ENCODE assay signal across 10 cellular contexts in the genomic region with DNA sequence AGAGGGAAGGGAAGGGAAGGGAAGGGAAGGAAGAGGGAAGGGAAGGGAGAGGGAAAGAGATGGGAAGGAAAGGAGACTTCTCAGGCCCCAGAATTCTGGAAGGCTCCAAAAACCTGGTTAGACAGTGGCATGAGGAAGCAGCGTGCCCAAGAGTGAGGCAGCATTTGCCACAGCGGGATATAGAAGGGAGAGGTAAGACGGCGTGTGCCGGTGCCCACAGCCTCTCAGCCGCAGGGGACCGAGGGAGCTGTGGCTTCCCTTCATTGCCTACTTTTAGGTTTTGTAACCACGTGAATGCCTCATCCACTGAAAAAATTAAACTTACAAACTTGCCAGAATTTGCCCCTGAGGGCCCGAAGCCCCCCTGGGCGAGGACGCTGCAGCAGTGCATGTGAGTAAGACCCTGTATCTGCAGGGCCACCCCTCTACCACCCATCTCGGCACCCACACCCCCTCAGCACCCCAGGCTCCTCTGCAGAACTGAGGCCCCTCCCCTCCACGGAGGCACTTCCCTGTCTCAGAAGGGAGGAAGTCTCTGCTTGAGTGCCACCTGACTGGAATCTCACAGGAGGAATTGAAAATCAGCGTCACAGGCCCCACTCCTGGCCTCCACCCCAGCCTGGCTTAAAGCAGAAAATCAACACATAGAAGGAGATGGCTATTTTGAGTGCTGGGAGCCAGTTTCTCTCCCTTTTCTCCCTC. TPM values are rescaled to one million over a fixed set of nuclear protein-coding genes. Genes with fewer than 3 reads are reported as not detected.
DNase-seq lines count a peak whose midpoint lies in the region; ATAC-seq and TF ChIP-seq lines count a peak whose summit lies in the region.
"Had no signal": no experiment of that assay in that cellular context is flagged by ENCODE, and none has a peak within 500 bp of the region (broad histone marks: within the 10 kb centered on the region; RNA-seq: fewer than 3 reads in every experiment).

No MANE protein-coding gene starts in this region.

- peak overlapping the region; percentile 42 for H3K27ac Mint-ChIP-seq in nephron progenitor cell
- no peak overlapping the region for H3K27ac Mint-ChIP-seq in WTC11

- no peaks in the 10 kb centered on the region for H3K9me3 ChIP-seq in breast epithelium
- no peaks in the 10 kb centered on the region for H3K9me3 ChIP-seq in mammary epithelial cell (replicated peaks; ENCODE audit: insufficient read depth, low read length)

- DNase-seq in breast epithelium (ENCODE audit: low spot score in 2 of 2) (peak in 1 of 2 donors; percentile 46), mammary epithelial cell (no peak), head of caudate nucleus (peak in 40 of 42 donors; percentile 11 to 71 (median 48)), nephron progenitor cell (no peak), mesendoderm (no peak), WTC11 (ENCODE audit: low spot score) (no peak)
- DNase-seq in activated CD4-positive, alpha-beta T cell treated with anti-CD3 and anti-CD28 coated beads, Interleukin-2, amount 50 U/mL, for 48 hours = no peak
- DNase-seq: OCI-M1 had no signal

- H3K4me1 ChIP-seq in breast epithelium (peaks cover 0 to 12% of the 10 kb centered on the region in 2 donors), mammary epithelial cell (ENCODE audit: insufficient read depth, low read length) (no peaks in the 10 kb centered on the region), mesendoderm (ENCODE audit: control insufficient read depth, low read depth, low read length) (no peaks in the 10 kb centered on the region)

- H3K27ac ChIP-seq in breast epithelium = peak overlapping the region; percentile 77 to 89
- no peak overlapping the region for H3K27ac ChIP-seq in mammary epithelial cell (ENCODE audit: insufficient read depth, low read depth, low read length)
- H3K27ac ChIP-seq in mesendoderm (ENCODE audit: low read depth, low read length) = no peak overlapping the region

- no peaks in the 10 kb centered on the region for H3K79me2 ChIP-seq in mammary epithelial cell (ENCODE audit: insufficient read depth, low read length)
- H3K79me2 ChIP-seq in mesendoderm (ENCODE audit: control insufficient read depth, insufficient read depth, low read length) = no peaks in the 10 kb centered on the region

- H4K5ac ChIP-seq in mesendoderm (ENCODE audit: low read length) = no peak overlapping the region

- no peak for TF ChIP-seq CTCF in breast epithelium (IDR thresholded peaks at IDR 0.05)
- no peak for TF ChIP-seq CTCF in mammary epithelial cell (conservative IDR thresholded peaks at IDR 0.05 in 1 of 2, IDR thresholded peaks at IDR 0.05 in 1 of 2; ENCODE audit: extremely low read depth in 1 of 2, insufficient read depth in 1 of 2, low read depth in 1 of 2, low read length in 2 of 2)
- no peak for TF ChIP-seq CTCF in nephron progenitor cell (IDR thresholded peaks at IDR 0.05)
- no peak for TF ChIP-seq CTCF in WTC11 (IDR thresholded peaks at IDR 0.05)

- no TSS peak for BruUV-seq in mammary epithelial cell (replicated peaks; lab: Mats Ljungman, UMichigan)

- ATAC-seq in WTC11 (no peak), GM18505 (IDR thresholded peaks at IDR 0.05; ENCODE audit: unreplicated experiment) (no peak)

- no peak overlapping the region for H3K18ac ChIP-seq in mesendoderm (ENCODE audit: low read length)

- H3K4me3 ChIP-seq in breast epithelium (peak overlapping the region in 1 of 3 donors; percentile 31), mammary epithelial cell (replicated peaks in 1 of 3; ENCODE audit: insufficient read depth in 1 of 3, low read depth in 2 of 3, low read length in 3 of 3) (no peak overlapping the region), mesendoderm (ENCODE audit: low read length) (no peak overlapping the region)

- no peak overlapping the region for H2BK120ac ChIP-seq in mesendoderm (ENCODE audit: low read depth, low read length)

- H2AK5ac ChIP-seq in mesendoderm (ENCODE audit: low read length) = no peak overlapping the region

- H2BK5ac ChIP-seq in mesendoderm (ENCODE audit: low read length) = no peak overlapping the region

- H3K4me1 Mint-ChIP-seq in nephron progenitor cell = peaks cover 42% of the 10 kb centered on the region
- peaks cover 17% of the 10 kb centered on the region for H3K4me1 Mint-ChIP-seq in WTC11

- intact Hi-C loops in breast epithelium (cut with DNase I; ENCODE audit: low total_unique reads) = no loop called here
- intact Hi-C loops in mammary epithelial cell (cut with micrococcal nuclease) = no loop called here
- intact Hi-C loops in head of caudate nucleus (cut with DNase I) = no loop called here

- no peak overlapping the region for H4K8ac ChIP-seq in mesendoderm (ENCODE audit: low read depth, low read length)

- CTCF ChIA-PET in mammary epithelial cell (lab: Charles Lee; ENCODE audit: low non-redundant PET) = no interaction called here
- CTCF ChIA-PET in WTC11 (lab: Charles Lee) = interaction anchor here (1.2 kb wide), 1 partner anchor 105 kb away, joined by 3 read pairs; no protein-coding TSS in a partner anchor

- no peaks in the 10 kb centered on the region for H4K20me1 ChIP-seq in mammary epithelial cell (ENCODE audit: insufficient read depth, low read length)

- no peak overlapping the region for H2AFZ ChIP-seq in mammary epithelial cell (ENCODE audit: low read depth, low read length)

- no peak overlapping the region for H3K56ac ChIP-seq in mesendoderm (ENCODE audit: low read length)

- no peaks in the 10 kb centered on the region for H3K79me1 ChIP-seq in mesendoderm (ENCODE audit: low read length)

- dilution Hi-C loops in mammary epithelial cell (cut with HindIII; ENCODE audit: low sequenced_read_pairs) = loop anchor here (5.0 kb wide), 1 partner anchor 33 kb away; no protein-coding TSS in a partner anchor

- H3K4me3 Mint-ChIP-seq in nephron progenitor cell (no peak overlapping the region), WTC11 (no peak overlapping the region)
- H3K4me3 Mint-ChIP-seq: nephron had no signal

- H3K9ac ChIP-seq in mammary epithelial cell (ENCODE audit: insufficient read depth, low read length) (no peak overlapping the region), mesendoderm (ENCODE audit: low read length) (no peak overlapping the region)

- POLR2A ChIA-PET in WTC11 (lab: Charles Lee) = interaction anchor here (0.6 kb wide), 1 partner anchor 701 kb away, joined by 3 read pairs; no protein-coding TSS in a partner anchor

- no peaks in the 10 kb centered on the region for H3K27me3 ChIP-seq in breast epithelium
- H3K27me3 ChIP-seq in mammary epithelial cell (ENCODE audit: insufficient read depth, low read length) = no peaks in the 10 kb centered on the region
- no peaks in the 10 kb centered on the region for H3K27me3 ChIP-seq in mesendoderm (ENCODE audit: insufficient read depth, low read length, poor library complexity)

- H3K36me3 Mint-ChIP-seq in nephron progenitor cell (ENCODE audit: low read depth) (no peaks in the 10 kb centered on the region), WTC11 (no peaks in the 10 kb centered on the region)

- H3K36me3 ChIP-seq in breast epithelium = no peaks in the 10 kb centered on the region
- no peaks in the 10 kb centered on the region for H3K36me3 ChIP-seq in mammary epithelial cell (ENCODE audit: insufficient read depth, low read length)
- H3K36me3 ChIP-seq in mesendoderm (ENCODE audit: control insufficient read depth, insufficient read depth, low read length) = no peaks in the 10 kb centered on the region

- no peaks in the 10 kb centered on the region for H3K9me3 Mint-ChIP-seq in nephron progenitor cell
- no peaks in the 10 kb centered on the region for H3K9me3 Mint-ChIP-seq in WTC11
- H3K9me3 Mint-ChIP-seq: nephron had no signal

- no peak for TF ChIP-seq POLR2A in breast epithelium (IDR thresholded peaks at IDR 0.05)
- TF ChIP-seq POLR2A in GM18505 (IDR thresholded peaks at IDR 0.05; ENCODE audit: borderline replicate concordance, extremely low read depth, insufficient read depth, insufficient read length) = no peak

- in situ Hi-C loops in mammary epithelial cell (cut with MboI; ENCODE audit: low sequenced_read_pairs in 2 of 2) = no loop called here

- no peak overlapping the region for H3K4me2 ChIP-seq in mammary epithelial cell (ENCODE audit: insufficient read depth, low read depth, low read length)
- no peak overlapping the region for H3K4me2 ChIP-seq in mesendoderm (ENCODE audit: low read length)

- H3K27me3 Mint-ChIP-seq in nephron progenitor cell (ENCODE audit: low read depth, poor library complexity) (peaks cover 4% of the 10 kb centered on the region), WTC11 (ENCODE audit: low read depth) (no peaks in the 10 kb centered on the region; the same call in 1 of the 2 replicates)

- H3K23ac ChIP-seq in mesendoderm (ENCODE audit: low read length) = no peak overlapping the region

- 91% methylated on average over 14 of the region's 14 CpGs for WGBS in mammary epithelial cell (ENCODE audit: low coverage, missing lambda C conversion rate)
- WGBS in mesendoderm (ENCODE audit: extremely low coverage, insufficient coverage, low lambda C conversion rate) = no CpG with 5 or more reads among the region's 14 CpGs

- H3K4ac ChIP-seq in mesendoderm (ENCODE audit: low read depth, low read length) = no peak overlapping the region

- no peak overlapping the region for H2BK15ac ChIP-seq in mesendoderm (replicated peaks; ENCODE audit: low read depth)

RNA-seq across cellular contexts. Expression of gene LINC01488, which starts 58.1 kb away (rescaled TPM):
- total RNA-seq in breast epithelium (not detected), mammary epithelial cell (not detected), WTC11 (2021) (not detected in 3 replicates)
- not detected for polyA plus RNA-seq in mammary epithelial cell
- 0.16 TPM for polyA minus RNA-seq in mammary epithelial cell
- not detected for polyA plus RNA-seq in mesendoderm (2013, experiment 1 of 2)
- polyA plus RNA-seq in mesendoderm (2013, experiment 2 of 2) = not detected

Comparison
In these comparisons a context has a peak if more than half of its experiments do, and no peak if none do; other contexts are left out.
1. H3K27ac ChIP-seq: peak in breast epithelium (2 of 2); none in mammary epithelial cell (single experiment) and mesendoderm (single experiment).
2. DNase-seq: peak in head of caudate nucleus (40 of 42); none in mammary epithelial cell (single experiment), nephron progenitor cell (single experiment), mesendoderm (single experiment), activated CD4-positive, alpha-beta T cell treated with anti-CD3 and anti-CD28 coated beads, Interleukin-2, amount 50 U/mL, for 48 hours (0 of 2) and WTC11 (single experiment).